In genomic region chr1:9249534-9250335, GRCh38 we compare ENCODE assay signal across 8 cellular contexts. TPM values are rescaled to one million over a fixed set of nuclear protein-coding genes. Genes with fewer than 3 reads are reported as not detected.
DNase-seq lines count a peak whose midpoint lies in the region; ATAC-seq and TF ChIP-seq lines count a peak whose summit lies in the region.

No MANE protein-coding gene starts in this region.

- no peak overlapping the region for H3K27ac ChIP-seq in CD8-positive, alpha-beta T cell (ENCODE audit: low read depth, low read length)
- H3K27ac ChIP-seq in HUES64 (ENCODE audit: low read depth, low read length), result 0 out of 2 replicates have a peak overlapping the region, but pooled peaks have one; percentile 8
- peak overlapping the region; percentile 51 for H3K27ac ChIP-seq in rectal smooth muscle tissue (ENCODE audit: low read depth, low read length)

- CTCF ChIA-PET in CD8-positive, alpha-beta T cell (lab: Charles Lee), result interaction anchor here (1.1 to 2.2 kb wide), 4 partner anchors 10 to 206 kb away, joined by 3 to 7 read pairs (median 4); no protein-coding TSS in a partner anchor
- CTCF ChIA-PET in activated CD8-positive, alpha-beta T cell treated with anti-CD3 and anti-CD28 coated beads, Interleukin-2, amount 10 ng/mL, durations not matched to agents 7 days and 5 days (lab: Charles Lee), result interaction anchor here (0.7 to 3.3 kb wide), 13 partner anchors 8 to 246 kb away, joined by 3 to 18 read pairs (median 4); partner anchors contain the start of gene H6PD

- peaks cover 4% of the 10 kb centered on the region for H3K36me3 ChIP-seq in CD8-positive, alpha-beta T cell (ENCODE audit: insufficient read depth, low read length)
- H3K36me3 ChIP-seq in HUES64 (ENCODE audit: insufficient read depth, low read length) (no peaks in the 10 kb centered on the region), rectal smooth muscle tissue (ENCODE audit: control insufficient read depth, insufficient read depth, low read length) (peaks cover 12% of the 10 kb centered on the region)

- H3K4me1 ChIP-seq in CD8-positive, alpha-beta T cell (ENCODE audit: insufficient read depth, low read length), result peaks cover 3% of the 10 kb centered on the region
- peaks cover 45% of the 10 kb centered on the region for H3K4me1 ChIP-seq in HUES64 (ENCODE audit: insufficient read depth, low read length)
- peaks cover 29% of the 10 kb centered on the region for H3K4me1 ChIP-seq in rectal smooth muscle tissue (ENCODE audit: control insufficient read depth, insufficient read depth, low read length)

- no peaks in the 10 kb centered on the region for H3K9me3 ChIP-seq in CD8-positive, alpha-beta T cell (ENCODE audit: low read length)
- no peaks in the 10 kb centered on the region for H3K9me3 ChIP-seq in HUES64 (ENCODE audit: insufficient read depth, low read depth, low read length)

- TF ChIP-seq CTCF in CD8-positive, alpha-beta T cell (IDR thresholded peaks at IDR 0.05), result peak; percentile 18

- ATAC-seq in CD8-positive, alpha-beta T cell, result no peak
- ATAC-seq in activated CD8-positive, alpha-beta T cell treated with anti-CD3 and anti-CD28 coated beads, Interleukin-2, amount 10 ng/mL, durations not matched to agents 7 days and 5 days, result peak; percentile 54
- no peak for ATAC-seq in HG02623 (IDR thresholded peaks at IDR 0.05; ENCODE audit: unreplicated experiment)
- no peak for ATAC-seq in HG02870 (IDR thresholded peaks at IDR 0.05; ENCODE audit: unreplicated experiment)

- H3K27me3 Mint-ChIP-seq in CD8-positive, alpha-beta T cell (ENCODE audit: low read depth), result no peaks in the 10 kb centered on the region
- no peaks in the 10 kb centered on the region for H3K27me3 Mint-ChIP-seq in activated CD8-positive, alpha-beta T cell treated with anti-CD3 and anti-CD28 coated beads, Interleukin-2, amount 10 ng/mL, durations not matched to agents 7 days and 5 days (ENCODE audit: low read depth)

- peaks cover 16% of the 10 kb centered on the region for H3K4me1 Mint-ChIP-seq in CD8-positive, alpha-beta T cell (ENCODE audit: low read depth)
- H3K4me1 Mint-ChIP-seq in activated CD8-positive, alpha-beta T cell treated with anti-CD3 and anti-CD28 coated beads, Interleukin-2, amount 10 ng/mL, durations not matched to agents 7 days and 5 days (ENCODE audit: low read depth), result peaks cover 16% of the 10 kb centered on the region

- peaks cover 41% of the 10 kb centered on the region for H3K36me3 Mint-ChIP-seq in CD8-positive, alpha-beta T cell
- H3K36me3 Mint-ChIP-seq in activated CD8-positive, alpha-beta T cell treated with anti-CD3 and anti-CD28 coated beads, Interleukin-2, amount 10 ng/mL, durations not matched to agents 7 days and 5 days (ENCODE audit: low read depth), result no peaks in the 10 kb centered on the region

- H3K4me3 ChIP-seq in CD8-positive, alpha-beta T cell (ENCODE audit: low read depth, low read length), result no peak overlapping the region
- H3K4me3 ChIP-seq in HUES64 (ENCODE audit: low read length), result no peak overlapping the region
- H3K4me3 ChIP-seq in rectal smooth muscle tissue (ENCODE audit: low read length), result no peak overlapping the region

- intact Hi-C loops in CD8-positive, alpha-beta T cell (cut with DNase I, micrococcal nuclease), result no loop called here

- no peak overlapping the region for H3K4me3 Mint-ChIP-seq in CD8-positive, alpha-beta T cell
- no peak overlapping the region for H3K4me3 Mint-ChIP-seq in activated CD8-positive, alpha-beta T cell treated with anti-CD3 and anti-CD28 coated beads, Interleukin-2, amount 10 ng/mL, durations not matched to agents 7 days and 5 days

- H3K9me3 Mint-ChIP-seq in CD8-positive, alpha-beta T cell, result no peaks in the 10 kb centered on the region
- no peaks in the 10 kb centered on the region for H3K9me3 Mint-ChIP-seq in activated CD8-positive, alpha-beta T cell treated with anti-CD3 and anti-CD28 coated beads, Interleukin-2, amount 10 ng/mL, durations not matched to agents 7 days and 5 days (ENCODE audit: insufficient read depth)

- POLR2A ChIA-PET in CD8-positive, alpha-beta T cell (lab: Charles Lee), result interaction anchor here (0.7 kb wide), 1 partner anchor 26 kb away, joined by 3 read pairs; no protein-coding TSS in a partner anchor
- POLR2A ChIA-PET in activated CD8-positive, alpha-beta T cell treated with anti-CD3 and anti-CD28 coated beads, Interleukin-2, amount 10 ng/mL, durations not matched to agents 7 days and 5 days (lab: Charles Lee), result no interaction called here

- H3K27ac Mint-ChIP-seq in CD8-positive, alpha-beta T cell, result no peak overlapping the region
- no peak overlapping the region for H3K27ac Mint-ChIP-seq in activated CD8-positive, alpha-beta T cell treated with anti-CD3 and anti-CD28 coated beads, Interleukin-2, amount 10 ng/mL, durations not matched to agents 7 days and 5 days

- H3K27me3 ChIP-seq in CD8-positive, alpha-beta T cell (ENCODE audit: insufficient read depth, low read length), result no peaks in the 10 kb centered on the region
- H3K27me3 ChIP-seq in HUES64 (ENCODE audit: insufficient read depth, low read length) (no peaks in the 10 kb centered on the region), rectal smooth muscle tissue (ENCODE audit: control insufficient read depth, insufficient read depth, low read length) (no peaks in the 10 kb centered on the region)

- H3K9ac ChIP-seq in HUES64 (ENCODE audit: low read depth, low read length) (no peak overlapping the region), rectal smooth muscle tissue (ENCODE audit: low read length) (no peak overlapping the region)

- WGBS in HUES64, result 58% methylated on average over 15 of the region's 15 CpGs

- peak in 1 of 7 experiments; percentile 20 for DNase-seq in CD8-positive, alpha-beta T cell
- peak; percentile 57 for DNase-seq in activated CD8-positive, alpha-beta T cell treated with anti-CD3 and anti-CD28 coated beads, Interleukin-2, amount 10 ng/mL, durations not matched to agents 7 days and 5 days
- DNase-seq in germinal center (ENCODE audit: low spot score) (peak; percentile 26), NCI-H2171 (lab: John Stamatoyannopoulos, UW) (no peak)

RNA-seq across cellular contexts. Expression of gene H6PD, which starts 15.2 kb away (rescaled TPM):
- total RNA-seq in CD8-positive, alpha-beta T cell, result 10 to 100 TPM; 11.1 to 11.2 TPM
- 3.1 TPM for polyA plus RNA-seq in HUES64 (2013, experiment 1 of 2)
- 5.7 TPM for polyA plus RNA-seq in HUES64 (2013, experiment 2 of 2)
- 10 to 100 TPM in 1 of 2 experiments, 1 to 10 TPM in 1; 9.7 to 10.2 TPM for total RNA-seq in activated CD8-positive, alpha-beta T cell treated with anti-CD3 and anti-CD28 coated beads, Interleukin-2, amount 10 ng/mL, durations not matched to agents 7 days and 5 days

RNA-seq across cellular contexts. Expression of gene SPSB1, which starts 43.0 kb away (rescaled TPM):
- total RNA-seq in CD8-positive, alpha-beta T cell, result 1 to 10 TPM; 1.6 to 2.2 TPM
- polyA plus RNA-seq in HUES64 (2013, experiment 1 of 2), result 2.1 TPM
- 3.3 TPM for polyA plus RNA-seq in HUES64 (2013, experiment 2 of 2)
- total RNA-seq in activated CD8-positive, alpha-beta T cell treated with anti-CD3 and anti-CD28 coated beads, Interleukin-2, amount 10 ng/mL, durations not matched to agents 7 days and 5 days, result 1 to 10 TPM; 1.1 TPM
